18 cellular contexts compared by ENCODE assay signal in the genomic region with DNA sequence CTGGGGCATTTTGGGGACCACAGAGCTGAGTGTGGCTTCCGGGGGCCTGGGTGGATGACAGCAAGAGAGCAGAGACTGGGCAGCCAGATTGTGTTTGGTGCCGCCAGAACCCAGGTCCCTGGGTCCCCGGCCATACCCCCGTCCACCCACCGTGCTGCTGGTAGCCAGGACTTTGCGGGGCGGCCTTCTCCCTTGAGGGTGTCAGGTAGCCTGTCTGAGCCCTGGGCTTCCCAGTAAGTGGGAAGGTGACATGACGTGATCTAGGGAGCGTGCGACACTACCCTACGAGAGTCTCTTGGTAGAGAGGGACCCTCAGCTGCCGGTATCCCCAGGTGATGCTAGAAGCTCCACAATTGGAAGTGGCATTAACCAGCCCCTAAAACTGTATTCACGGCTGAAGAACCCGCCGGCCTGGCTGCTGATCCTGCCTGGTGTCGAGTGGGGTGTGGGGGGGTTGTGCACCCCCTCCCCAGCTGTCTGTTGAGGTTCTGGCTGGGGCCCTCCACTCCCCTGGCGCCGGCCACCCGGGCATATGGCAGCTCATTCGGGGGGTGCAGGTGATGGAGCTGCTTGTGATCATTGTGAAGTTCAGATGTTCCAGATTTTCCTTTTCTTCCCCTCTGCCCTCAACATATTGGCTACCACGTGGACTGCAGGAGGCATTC.
DNase-seq lines count a peak whose midpoint lies in the region; FAIRE-seq and TF ChIP-seq lines count a peak whose summit lies in the region.
"Had no signal": no experiment of that assay in that cellular context is flagged by ENCODE, and none has a peak within 500 bp of the region (broad histone marks: within the 10 kb centered on the region; RNA-seq: fewer than 3 reads in every experiment).

No MANE protein-coding gene starts in this region.

- H3K18ac ChIP-seq in neuronal stem cell (ENCODE audit: low read length) = peak overlapping the region; percentile 58

- H3K23ac ChIP-seq in neuronal stem cell (ENCODE audit: low read depth, low read length, poor library complexity) = no peak overlapping the region

- no peak overlapping the region for H4K91ac ChIP-seq in neuronal stem cell (ENCODE audit: low read depth, low read length, poor library complexity)

- TF ChIP-seq CTCF in breast epithelium (IDR thresholded peaks at IDR 0.05) = no peak

- H3K79me1 ChIP-seq in neuronal stem cell (ENCODE audit: low read depth, low read length) = peaks cover 4% of the 10 kb centered on the region

- no peak overlapping the region for H2AFZ ChIP-seq in neuronal stem cell (ENCODE audit: low read length)

- no peaks in the 10 kb centered on the region for H3K9me3 Mint-ChIP-seq in activated CD4-positive, alpha-beta memory T cell treated with anti-CD3 and anti-CD28 coated beads for 36 hours
- no peaks in the 10 kb centered on the region for H3K9me3 Mint-ChIP-seq in activated CD4-positive, alpha-beta memory T cell treated with anti-CD3 and anti-CD28 coated beads, Interleukin-2, amount 10 ng/mL, durations not matched to agents 7 days and 5 days
- H3K9me3 Mint-ChIP-seq: CD4-positive, alpha-beta T cell had no signal

- H3K27me3 ChIP-seq in BLaER1 treated with 17β-estradiol and CSF1 and Interleukin-3, amounts not matched to agents 10 nM and 100 nM = no peaks in the 10 kb centered on the region
- H3K27me3 ChIP-seq in neuronal stem cell (ENCODE audit: control insufficient read depth in 3 of 3, insufficient read depth in 3 of 3, low read depth in 1 of 3, low read length in 3 of 3) (peaks cover 0 to 12% (median 0%) of the 10 kb centered on the region in 3 experiments), breast epithelium (no peaks in the 10 kb centered on the region)

- no peak overlapping the region for H4K8ac ChIP-seq in neuronal stem cell (ENCODE audit: low read depth, low read length)

- no peak for TF ChIP-seq POLR2A in breast epithelium (IDR thresholded peaks at IDR 0.05)

- no peak overlapping the region for H3K9ac ChIP-seq in BLaER1 treated with 17β-estradiol and CSF1 and Interleukin-3, amounts not matched to agents 10 nM and 100 nM
- H3K9ac ChIP-seq in neuronal stem cell (ENCODE audit: low read depth, low read length, poor library complexity) = no peak overlapping the region

- no peak overlapping the region for H3K4ac ChIP-seq in neuronal stem cell (ENCODE audit: low read length)

- no peak overlapping the region for H3K4me3 Mint-ChIP-seq in activated CD4-positive, alpha-beta memory T cell treated with anti-CD3 and anti-CD28 coated beads for 36 hours
- H3K4me3 Mint-ChIP-seq in activated CD4-positive, alpha-beta memory T cell treated with anti-CD3 and anti-CD28 coated beads, Interleukin-2, amount 10 ng/mL, durations not matched to agents 7 days and 5 days = no peak overlapping the region
- H3K4me3 Mint-ChIP-seq: CD4-positive, alpha-beta T cell had no signal

- H2BK120ac ChIP-seq in neuronal stem cell (ENCODE audit: low read depth, low read length) = peak overlapping the region; percentile 7

- H3K27ac Mint-ChIP-seq in activated CD4-positive, alpha-beta memory T cell treated with anti-CD3 and anti-CD28 coated beads for 36 hours = no peak overlapping the region
- no peak overlapping the region for H3K27ac Mint-ChIP-seq in activated CD4-positive, alpha-beta memory T cell treated with anti-CD3 and anti-CD28 coated beads, Interleukin-2, amount 10 ng/mL, durations not matched to agents 7 days and 5 days
- H3K27ac Mint-ChIP-seq: CD4-positive, alpha-beta T cell had no signal

- H3K14ac ChIP-seq in neuronal stem cell (ENCODE audit: low read length) = no peak overlapping the region

- intact Hi-C loops in activated CD4-positive, alpha-beta memory T cell treated with anti-CD3 and anti-CD28 coated beads for 36 hours (cut with micrococcal nuclease) = no loop called here
- intact Hi-C loops in breast epithelium (cut with DNase I; ENCODE audit: low total_unique reads) = no loop called here

- DNase-seq in activated CD4-positive, alpha-beta memory T cell treated with anti-CD3 and anti-CD28 coated beads for 36 hours = peak; percentile 5
- no peak for DNase-seq in activated CD4-positive, alpha-beta memory T cell treated with anti-CD3 and anti-CD28 coated beads, Interleukin-2, amount 10 ng/mL, durations not matched to agents 7 days and 5 days
- DNase-seq in neuronal stem cell (ENCODE audit: low spot score) (no peak), urothelium cell line (ENCODE audit: low spot score) (no peak), T1000 (lab: John Stamatoyannopoulos, UW) (no peak), breast epithelium (ENCODE audit: low spot score in 2 of 2) (no peak)
- DNase-seq: CD4-positive, alpha-beta T cell; NCI-H1930; NCI-H526; NCI-H82; NK-92 treated with Interleukin-12 subunit alpha and Interleukin-12 subunit beta, amount 100 ng/mL, for 24 hours; PC-3 had no signal

- peaks cover 36 to 55% (median 47%) of the 10 kb centered on the region in 10 experiments for H3K4me1 ChIP-seq in BLaER1 treated with 17β-estradiol and CSF1 and Interleukin-3, amounts not matched to agents 10 nM and 100 nM
- H3K4me1 ChIP-seq in neuronal stem cell (ENCODE audit: control insufficient read depth in 2 of 2, insufficient read depth in 1 of 2, low read depth in 1 of 2, low read length in 2 of 2) = peaks cover 5 to 11% of the 10 kb centered on the region in 2 donors
- no peaks in the 10 kb centered on the region for H3K4me1 ChIP-seq in breast epithelium

- H3K27me3 Mint-ChIP-seq in activated CD4-positive, alpha-beta memory T cell treated with anti-CD3 and anti-CD28 coated beads for 36 hours = peaks cover 5% of the 10 kb centered on the region
- H3K27me3 Mint-ChIP-seq in activated CD4-positive, alpha-beta memory T cell treated with anti-CD3 and anti-CD28 coated beads, Interleukin-2, amount 10 ng/mL, durations not matched to agents 7 days and 5 days = no peaks in the 10 kb centered on the region
- H3K27me3 Mint-ChIP-seq: CD4-positive, alpha-beta T cell had no signal

- no peak overlapping the region for H2BK15ac ChIP-seq in neuronal stem cell (ENCODE audit: low read length)

- no peaks in the 10 kb centered on the region for H3K36me3 ChIP-seq in BLaER1 treated with 17β-estradiol and CSF1 and Interleukin-3, amounts not matched to agents 10 nM and 100 nM
- H3K36me3 ChIP-seq in neuronal stem cell (replicated peaks in 1 of 2; ENCODE audit: control insufficient read depth in 2 of 2, insufficient read depth in 2 of 2, low read length in 2 of 2) (no peaks in the 10 kb centered on the region), breast epithelium (no peaks in the 10 kb centered on the region)

- no peaks in the 10 kb centered on the region for H3K9me3 ChIP-seq in BLaER1 treated with 17β-estradiol and CSF1 and Interleukin-3, amounts not matched to agents 10 nM and 100 nM (replicated peaks in 1 of 11)
- H3K9me3 ChIP-seq in neuronal stem cell (replicated peaks in 1 of 2; ENCODE audit: control insufficient read depth in 2 of 2, insufficient read depth in 1 of 2, low read depth in 1 of 2, low read length in 2 of 2) = no peaks in the 10 kb centered on the region
- no peaks in the 10 kb centered on the region for H3K9me3 ChIP-seq in breast epithelium

- no peak overlapping the region for H2BK12ac ChIP-seq in neuronal stem cell (ENCODE audit: low read length)

- peaks cover 3% of the 10 kb centered on the region for H3K4me1 Mint-ChIP-seq in activated CD4-positive, alpha-beta memory T cell treated with anti-CD3 and anti-CD28 coated beads for 36 hours (ENCODE audit: low read depth)
- H3K4me1 Mint-ChIP-seq in activated CD4-positive, alpha-beta memory T cell treated with anti-CD3 and anti-CD28 coated beads, Interleukin-2, amount 10 ng/mL, durations not matched to agents 7 days and 5 days = peaks cover 5% of the 10 kb centered on the region

- H2AK5ac ChIP-seq in neuronal stem cell (ENCODE audit: low read depth, low read length) = no peak overlapping the region

- H3K27ac ChIP-seq in BLaER1 treated with 17β-estradiol and CSF1 and Interleukin-3, amounts not matched to agents 10 nM and 100 nM = peak overlapping the region in 3 of 11 experiments; percentile 64 to 78 (median 78); a peak in 4 of 22 replicates
- H3K27ac ChIP-seq in cingulate gyrus (ENCODE audit: low read depth, low read length) (peak overlapping the region; percentile 1), neuronal stem cell (replicated peaks; ENCODE audit: low read length) (no peak overlapping the region), breast epithelium (no peak overlapping the region)

- POLR2A ChIA-PET in activated CD4-positive, alpha-beta memory T cell treated with anti-CD3 and anti-CD28 coated beads for 36 hours (lab: Charles Lee) = no interaction called here
- POLR2A ChIA-PET in activated CD4-positive, alpha-beta memory T cell treated with anti-CD3 and anti-CD28 coated beads, Interleukin-2, amount 10 ng/mL, durations not matched to agents 7 days and 5 days (lab: Charles Lee) = no interaction called here

- CTCF ChIA-PET in activated CD4-positive, alpha-beta memory T cell treated with anti-CD3 and anti-CD28 coated beads for 36 hours (lab: Charles Lee) = no interaction called here
- CTCF ChIA-PET in activated CD4-positive, alpha-beta memory T cell treated with anti-CD3 and anti-CD28 coated beads, Interleukin-2, amount 10 ng/mL, durations not matched to agents 7 days and 5 days (lab: Charles Lee) = no interaction called here

- no CpG with 5 or more reads among the region's 21 CpGs for WGBS in neuronal stem cell (ENCODE audit: extremely low coverage in 2 of 2, insufficient read length in 2 of 2, insufficient replicate concordance in 1 of 2), 2 donors

- H3K4me3 ChIP-seq in BLaER1 treated with 17β-estradiol and CSF1 and Interleukin-3, amounts not matched to agents 10 nM and 100 nM = no peak overlapping the region
- H3K4me3 ChIP-seq in neuronal stem cell (ENCODE audit: low read length in 2 of 2) (no peak overlapping the region), breast epithelium (no peak overlapping the region)
- H3K4me3 ChIP-seq: K562 had no signal

- H3K36me3 Mint-ChIP-seq in activated CD4-positive, alpha-beta memory T cell treated with anti-CD3 and anti-CD28 coated beads for 36 hours = no peaks in the 10 kb centered on the region
- H3K36me3 Mint-ChIP-seq in activated CD4-positive, alpha-beta memory T cell treated with anti-CD3 and anti-CD28 coated beads, Interleukin-2, amount 10 ng/mL, durations not matched to agents 7 days and 5 days (ENCODE audit: low read depth) = no peaks in the 10 kb centered on the region

- no peaks in the 10 kb centered on the region for H4K20me1 ChIP-seq in BLaER1 treated with 17β-estradiol and CSF1 and Interleukin-3, amounts not matched to agents 10 nM and 100 nM

- no peak for FAIRE-seq in urothelium cell line (lab: Jason Lieb, UNC)
- FAIRE-seq: D721Med, GM19239, H1, K562 had no signal

- peak overlapping the region in 10 of 11 experiments; percentile 63 to 89 (median 78); a peak in 14 of 22 replicates for H3K4me2 ChIP-seq in BLaER1 treated with 17β-estradiol and CSF1 and Interleukin-3, amounts not matched to agents 10 nM and 100 nM
- H3K4me2 ChIP-seq in neuronal stem cell (ENCODE audit: insufficient read depth, low read length, poor library complexity, severe bottlenecking) = no peak overlapping the region

- no peak overlapping the region for H2BK5ac ChIP-seq in neuronal stem cell (ENCODE audit: low read length)
